Comparison of ENCODE assay signal across 18 cellular contexts in the genomic region with DNA sequence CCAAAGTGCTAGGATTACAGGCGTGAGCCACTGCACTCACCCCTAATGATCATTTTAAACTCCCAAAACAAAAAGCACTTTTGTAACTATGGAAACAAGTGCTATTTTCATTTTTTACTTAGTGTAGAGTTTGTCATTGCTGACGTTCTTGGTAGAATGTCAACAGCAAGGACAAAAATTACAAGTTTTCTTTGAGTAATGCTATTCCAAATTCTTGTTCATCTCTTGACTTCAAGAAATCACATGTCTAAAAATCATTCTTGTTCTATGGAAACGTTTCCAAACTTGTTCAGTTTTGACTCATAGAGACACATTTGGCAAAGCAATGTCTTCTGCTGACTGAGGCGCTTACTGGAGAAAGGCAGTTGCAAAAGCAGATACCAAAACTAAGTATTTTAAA.
DNase-seq lines count a peak whose midpoint lies in the region; ATAC-seq and TF ChIP-seq lines count a peak whose summit lies in the region.
"Had no signal": no experiment of that assay in that cellular context is flagged by ENCODE, and none has a peak within 500 bp of the region (broad histone marks: within the 10 kb centered on the region; RNA-seq: fewer than 3 reads in every experiment).

No MANE protein-coding gene starts in this region.

- H3K79me2 ChIP-seq in neural progenitor cell (ENCODE audit: low read depth): no peaks in the 10 kb centered on the region

- no peaks in the 10 kb centered on the region for H3K36me3 ChIP-seq in neural progenitor cell
- H3K36me3 ChIP-seq: pancreas had no signal

- no peak overlapping the region for H3K4me2 ChIP-seq in neural progenitor cell

- H3K36me3 Mint-ChIP-seq in activated T-helper 1 cell treated with anti-CD3 and anti-CD28 coated beads, Interleukin-12 subunit alpha, Interleukin-12 subunit beta, Interleukin-2, Interleukin-4 antibody, amounts not matched to agents 30 ng/mL and 10 ng/mL and 1 ng/mL, durations not matched to agents 14 hours and 24 hours and 36 hours (ENCODE audit: low read depth): peaks cover 28% of the 10 kb centered on the region
- H3K36me3 Mint-ChIP-seq in neural progenitor cell: no peaks in the 10 kb centered on the region

- H3K9ac ChIP-seq in neural progenitor cell: no peak overlapping the region

- H3K9me3 ChIP-seq in neural progenitor cell (ENCODE audit: low read depth): no peaks in the 10 kb centered on the region
- H3K9me3 ChIP-seq: adrenal gland, pancreas had no signal

- intact Hi-C loops in activated T-helper 1 cell treated with anti-CD3 and anti-CD28 coated beads, Interleukin-12 subunit alpha, Interleukin-12 subunit beta, Interleukin-2, Interleukin-4 antibody, amounts not matched to agents 30 ng/mL and 10 ng/mL and 1 ng/mL, durations not matched to agents 14 hours and 24 hours and 36 hours (cut with micrococcal nuclease): loop anchor here (1.0 kb wide), 2 partner anchors 17 to 52 kb away; no protein-coding TSS in a partner anchor
- intact Hi-C loops in sciatic nerve (cut with DNase I): no loop called here

- H4K20me1 ChIP-seq in neural progenitor cell (ENCODE audit: low read depth): no peaks in the 10 kb centered on the region

- ATAC-seq in sciatic nerve (peak; percentile 41), HG02973 (IDR thresholded peaks at IDR 0.05; ENCODE audit: unreplicated experiment) (no peak)
- ATAC-seq: PC-3 had no signal

- H3K4me1 ChIP-seq in neural progenitor cell: peaks cover 14% of the 10 kb centered on the region
- H3K4me1 ChIP-seq: pancreas had no signal

- no peaks in the 10 kb centered on the region for H3K9me3 Mint-ChIP-seq in activated T-helper 1 cell treated with anti-CD3 and anti-CD28 coated beads, Interleukin-12 subunit alpha, Interleukin-12 subunit beta, Interleukin-2, Interleukin-4 antibody, amounts not matched to agents 30 ng/mL and 10 ng/mL and 1 ng/mL, durations not matched to agents 14 hours and 24 hours and 36 hours
- no peaks in the 10 kb centered on the region for H3K9me3 Mint-ChIP-seq in neural progenitor cell

- H2AFZ ChIP-seq in neural progenitor cell (replicated peaks): no peak overlapping the region

- no peaks in the 10 kb centered on the region for H3K27me3 Mint-ChIP-seq in activated T-helper 1 cell treated with anti-CD3 and anti-CD28 coated beads, Interleukin-12 subunit alpha, Interleukin-12 subunit beta, Interleukin-2, Interleukin-4 antibody, amounts not matched to agents 30 ng/mL and 10 ng/mL and 1 ng/mL, durations not matched to agents 14 hours and 24 hours and 36 hours (ENCODE audit: insufficient read depth)
- peaks cover 5% of the 10 kb centered on the region for H3K27me3 Mint-ChIP-seq in neural progenitor cell (ENCODE audit: insufficient read depth, low read depth)

- no peaks in the 10 kb centered on the region for H3F3A ChIP-seq in neural progenitor cell (ENCODE audit: low read depth)

- no peak overlapping the region for H3K4me3 ChIP-seq in neural progenitor cell
- H3K4me3 ChIP-seq: adrenal gland, pancreas had no signal

- H3K4me3 Mint-ChIP-seq in activated T-helper 1 cell treated with anti-CD3 and anti-CD28 coated beads, Interleukin-12 subunit alpha, Interleukin-12 subunit beta, Interleukin-2, Interleukin-4 antibody, amounts not matched to agents 30 ng/mL and 10 ng/mL and 1 ng/mL, durations not matched to agents 14 hours and 24 hours and 36 hours: no peak overlapping the region
- H3K4me3 Mint-ChIP-seq in neural progenitor cell: no peak overlapping the region

- DNase-seq in AG08396 (ENCODE audit: low spot score) (peak; percentile 28), fibroblast of gingiva (ENCODE audit: low read depth) (peak; percentile 58), sciatic nerve (ENCODE audit: low spot score) (no peak), RPMI8226 (no peak), NCI-H446 treated with DMSO at 0.1 percent for 48 hours (lab: John Stamatoyannopoulos, UW) (no peak), neural progenitor cell (ENCODE audit: low spot score) (no peak)
- DNase-seq in activated T-helper 1 cell treated with anti-CD3 and anti-CD28 coated beads, Interleukin-12 subunit alpha, Interleukin-12 subunit beta, Interleukin-2, Interleukin-4 antibody, amounts not matched to agents 30 ng/mL and 10 ng/mL and 1 ng/mL, durations not matched to agents 14 hours and 24 hours and 36 hours (ENCODE audit: low spot score): no peak
- DNase-seq: activated CD4-positive, alpha-beta T cell treated with anti-CD3 and anti-CD28 coated beads, Interleukin-2, amount 50 U/mL, for 1 hour; adrenal gland; hypothalamus; left cardiac atrium; NCI-H2081 treated with DMSO at 0.1 percent for 48 hours; NCI-H526 treated with DMSO at 0.1 percent for 48 hours; pancreas; PC-3; small intestine; T-helper 9 cell had no signal

- H3K27me3 ChIP-seq in neural progenitor cell: peaks cover 9% of the 10 kb centered on the region
- H3K27me3 ChIP-seq: adrenal gland, pancreas had no signal

- H3K27ac ChIP-seq in neural progenitor cell: no peak overlapping the region
- H3K27ac ChIP-seq: pancreas had no signal

- no peak for TF ChIP-seq CTCF in neural progenitor cell (IDR thresholded peaks at IDR 0.05)

- peak overlapping the region; percentile 70 for H3K27ac Mint-ChIP-seq in activated T-helper 1 cell treated with anti-CD3 and anti-CD28 coated beads, Interleukin-12 subunit alpha, Interleukin-12 subunit beta, Interleukin-2, Interleukin-4 antibody, amounts not matched to agents 30 ng/mL and 10 ng/mL and 1 ng/mL, durations not matched to agents 14 hours and 24 hours and 36 hours
- H3K27ac Mint-ChIP-seq in neural progenitor cell: no peak overlapping the region

- peaks cover 38% of the 10 kb centered on the region for H3K4me1 Mint-ChIP-seq in activated T-helper 1 cell treated with anti-CD3 and anti-CD28 coated beads, Interleukin-12 subunit alpha, Interleukin-12 subunit beta, Interleukin-2, Interleukin-4 antibody, amounts not matched to agents 30 ng/mL and 10 ng/mL and 1 ng/mL, durations not matched to agents 14 hours and 24 hours and 36 hours (ENCODE audit: low read depth)
- peaks cover 14% of the 10 kb centered on the region for H3K4me1 Mint-ChIP-seq in neural progenitor cell

Comparison
In these comparisons a context has a peak if more than half of its experiments do, and no peak if none do; other contexts are left out.
1. DNase-seq: peak in AG08396 (single experiment) and fibroblast of gingiva (single experiment); none in activated T-helper 1 cell treated with anti-CD3 and anti-CD28 coated beads, Interleukin-12 subunit alpha, Interleukin-12 subunit beta, Interleukin-2, Interleukin-4 antibody, amounts not matched to agents 30 ng/mL and 10 ng/mL and 1 ng/mL, durations not matched to agents 14 hours and 24 hours and 36 hours (single experiment), sciatic nerve (single experiment), RPMI8226 (single experiment), NCI-H446 treated with DMSO at 0.1 percent for 48 hours (single experiment) and neural progenitor cell (single experiment).